ENCODE assay signal across 1 cellular context in genomic region chr10:14550471-14550941, GRCh38.
TF ChIP-seq lines count a peak whose summit lies in the region.

No MANE protein-coding gene starts in this region.

TF ChIP-seq in HepG2, 621 proteins besides CTCF, POLR2A, EP300 and RAD21 (continued from another document and continues in another):
- TF ChIP-seq ARID3A (IDR thresholded peaks at IDR 0.05; ENCODE audit: low read depth, low read length) = peak; percentile 40; the same call in 1 of the 2 replicates
- TF ChIP-seq ZNF3 (CRISPR knock-in tag; IDR thresholded peaks at IDR 0.05) = no peak
- no peak for TF ChIP-seq MAZ (IDR thresholded peaks at IDR 0.05; ENCODE audit: borderline replicate concordance, low read depth, low read length)
- TF ChIP-seq MAZ (CRISPR knock-in tag; IDR thresholded peaks at IDR 0.05; ENCODE audit: low read depth) = no peak
- TF ChIP-seq FOSL1 (CRISPR knock-in tag; IDR thresholded peaks at IDR 0.05; ENCODE audit: borderline replicate concordance) = peak; percentile 52; the same call in 1 of the 2 replicates
- no peak for TF ChIP-seq MLLT10 (CRISPR knock-in tag; IDR thresholded peaks at IDR 0.05)
- no peak for TF ChIP-seq SP4 (CRISPR knock-in tag; IDR thresholded peaks at IDR 0.05)
- TF ChIP-seq U2AF2 (IDR thresholded peaks at IDR 0.05; ENCODE audit: low read depth, low read length) = no peak
- peak; percentile 76 for TF ChIP-seq CEBPG (CRISPR knock-in tag; IDR thresholded peaks at IDR 0.05)
- TF ChIP-seq ZNF614 (CRISPR knock-in tag; IDR thresholded peaks at IDR 0.05; ENCODE audit: borderline replicate concordance) = no peak
- peak; percentile 46; the same call in 1 of the 2 replicates for TF ChIP-seq FOXK2 (IDR thresholded peaks at IDR 0.05)
- TF ChIP-seq ZNF138 (CRISPR knock-in tag; IDR thresholded peaks at IDR 0.05; ENCODE audit: low read depth) = no peak
- no peak for TF ChIP-seq ZBTB7B (CRISPR knock-in tag; IDR thresholded peaks at IDR 0.05)
- no peak for TF ChIP-seq XRCC5 (optimal IDR thresholded peaks at IDR 0.05; ENCODE audit: low read length)
- TF ChIP-seq ZNF703 (CRISPR knock-in tag; IDR thresholded peaks at IDR 0.05; ENCODE audit: borderline replicate concordance) = no peak
- no peak for TF ChIP-seq PITX1 (CRISPR knock-in tag; IDR thresholded peaks at IDR 0.05)
- peak; percentile 46; the same call in 1 of the 2 replicates for TF ChIP-seq MAX (IDR thresholded peaks at IDR 0.05)
- peak; percentile 39; the same call in 1 of the 2 replicates for TF ChIP-seq NFYB (CRISPR knock-in tag; IDR thresholded peaks at IDR 0.05)
- no peak for TF ChIP-seq GPBP1L1 (CRISPR knock-in tag; IDR thresholded peaks at IDR 0.05)
- TF ChIP-seq HNRNPK (IDR thresholded peaks at IDR 0.05; ENCODE audit: low read depth, low read length, poor library complexity, severe bottlenecking) = no peak
- TF ChIP-seq HDAC6 (IDR thresholded peaks at IDR 0.05; ENCODE audit: low read depth, low read length) = no peak
- no peak for TF ChIP-seq DNMT3B (CRISPR knock-in tag; conservative IDR thresholded peaks at IDR 0.05)
- no peak for TF ChIP-seq ZNF646 (CRISPR knock-in tag; IDR thresholded peaks at IDR 0.05)
- TF ChIP-seq MAFK (conservative IDR thresholded peaks at IDR 0.05 in 1 of 2, IDR thresholded peaks at IDR 0.05 in 1 of 2; ENCODE audit: low read length in 2 of 2) = peak in 1 of 2 experiments; percentile 29; a peak in 2 of 4 replicates
- no peak for TF ChIP-seq ZNF691 (CRISPR knock-in tag; IDR thresholded peaks at IDR 0.05; ENCODE audit: borderline replicate concordance, low read depth)
- TF ChIP-seq ZNF776 (CRISPR knock-in tag; IDR thresholded peaks at IDR 0.05) = no peak
- TF ChIP-seq THRA (CRISPR knock-in tag; IDR thresholded peaks at IDR 0.05; ENCODE audit: borderline replicate concordance) = no peak
- TF ChIP-seq TBL1XR1 (IDR thresholded peaks at IDR 0.05; ENCODE audit: borderline replicate concordance, low read length, partially characterized antibody) = peak; percentile 62
- no peak for TF ChIP-seq HHEX (CRISPR knock-in tag; IDR thresholded peaks at IDR 0.05)
- TF ChIP-seq FOXA1 (IDR thresholded peaks at IDR 0.05) = no peak
- peak; percentile 78 for TF ChIP-seq FOXA1 (CRISPR knock-in tag; IDR thresholded peaks at IDR 0.05)
- peak; percentile 45; the same call in 1 of the 2 replicates for TF ChIP-seq MAFF (IDR thresholded peaks at IDR 0.05; ENCODE audit: low read depth, low read length)
- 0 out of 2 replicates have a peak, but pooled peaks have one; percentile 17 for TF ChIP-seq HMG20B (CRISPR knock-in tag; conservative IDR thresholded peaks at IDR 0.05)
- TF ChIP-seq SIX1 (CRISPR knock-in tag; IDR thresholded peaks at IDR 0.05; ENCODE audit: borderline replicate concordance) = no peak
- peak; percentile 51 for TF ChIP-seq PAXIP1 (CRISPR knock-in tag; conservative IDR thresholded peaks at IDR 0.05)
- TF ChIP-seq ZNF513 (CRISPR knock-in tag; conservative IDR thresholded peaks at IDR 0.05) = no peak
- TF ChIP-seq ZNF747 (CRISPR knock-in tag; IDR thresholded peaks at IDR 0.05; ENCODE audit: borderline replicate concordance) = no peak
- no peak for TF ChIP-seq GLMP (CRISPR knock-in tag; IDR thresholded peaks at IDR 0.05; ENCODE audit: borderline replicate concordance)
- TF ChIP-seq CC2D1A (CRISPR knock-in tag; IDR thresholded peaks at IDR 0.05) = no peak
- TF ChIP-seq TAF15 (IDR thresholded peaks at IDR 0.05; ENCODE audit: low read depth, low read length, poor library complexity, severe bottlenecking) = no peak
- no peak for TF ChIP-seq ZFP1 (CRISPR knock-in tag; IDR thresholded peaks at IDR 0.05)
- TF ChIP-seq ZFP82 (CRISPR knock-in tag; IDR thresholded peaks at IDR 0.05; ENCODE audit: borderline replicate concordance) = no peak
- TF ChIP-seq SMAD9 (CRISPR knock-in tag; IDR thresholded peaks at IDR 0.05) = no peak
- 0 out of 2 replicates have a peak, but pooled peaks have one; percentile 36 for TF ChIP-seq RCOR2 (CRISPR knock-in tag; IDR thresholded peaks at IDR 0.05)
- no peak for TF ChIP-seq RORA (CRISPR knock-in tag; IDR thresholded peaks at IDR 0.05)
- no peak for TF ChIP-seq DNMT1 (CRISPR knock-in tag; IDR thresholded peaks at IDR 0.05)
- TF ChIP-seq EEA1 (CRISPR knock-in tag; IDR thresholded peaks at IDR 0.05; ENCODE audit: borderline replicate concordance) = no peak
- TF ChIP-seq NCOR1 (IDR thresholded peaks at IDR 0.05; ENCODE audit: borderline replicate concordance, low read length) = peak; percentile 88; the same call in 1 of the 2 replicates
- no peak for TF ChIP-seq ZNF274 (CRISPR knock-in tag; IDR thresholded peaks at IDR 0.05)
- no peak for TF ChIP-seq ZNF296 (CRISPR knock-in tag; conservative IDR thresholded peaks at IDR 0.05)
- no peak for TF ChIP-seq ZBTB8A (CRISPR knock-in tag; IDR thresholded peaks at IDR 0.05; ENCODE audit: borderline replicate concordance, low read depth)
- TF ChIP-seq PRPF4 (IDR thresholded peaks at IDR 0.05; ENCODE audit: low read depth, low read length, poor library complexity, severe bottlenecking) = no peak
